Comparison of ENCODE assay signal across 9 cellular contexts in the genomic region with DNA sequence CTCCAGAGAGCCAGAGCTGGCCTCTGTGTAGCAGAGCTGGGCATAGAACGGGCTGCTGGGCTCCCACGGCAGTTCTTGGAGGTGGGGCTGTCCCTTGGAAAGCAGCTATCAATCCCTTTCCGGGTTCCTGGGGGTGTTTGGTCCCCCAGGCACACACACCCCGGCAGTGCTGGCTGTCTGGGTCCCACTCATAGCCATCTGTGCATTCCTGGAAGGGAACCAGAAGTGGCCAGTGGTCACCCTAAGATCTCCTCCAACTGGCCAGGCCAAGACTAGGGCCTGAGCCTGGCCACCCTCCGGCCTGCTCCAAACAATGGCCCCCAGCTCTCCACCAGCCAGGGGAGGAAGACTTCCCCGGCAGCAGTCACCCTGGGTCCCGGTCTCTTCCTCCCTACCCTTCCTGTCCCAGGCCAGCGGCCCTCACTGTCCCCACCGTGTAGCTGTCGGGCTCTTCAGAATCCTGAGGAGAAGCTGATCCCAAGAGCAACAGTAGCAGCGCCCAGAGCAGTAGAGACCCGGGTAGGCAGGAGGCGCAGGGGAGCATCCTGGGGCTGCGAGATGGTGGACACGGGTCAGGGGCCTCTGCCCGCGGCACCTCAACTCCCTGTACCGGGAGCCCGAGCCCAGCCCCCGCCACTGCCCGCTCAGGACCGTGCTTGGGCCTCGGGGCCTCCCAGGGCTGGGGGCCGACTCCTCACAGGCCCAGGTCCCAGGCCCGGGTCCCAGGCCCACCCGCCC. TPM values are rescaled to one million over a fixed set of nuclear protein-coding genes. Genes with fewer than 3 reads are reported as not detected.
DNase-seq lines count a peak whose midpoint lies in the region; ATAC-seq and TF ChIP-seq lines count a peak whose summit lies in the region.
"Had no signal": no experiment of that assay in that cellular context is flagged by ENCODE, and none has a peak within 500 bp of the region (broad histone marks: within the 10 kb centered on the region; RNA-seq: fewer than 3 reads in every experiment).

No MANE protein-coding gene starts in this region.

- H3K79me2 ChIP-seq in parathyroid adenoma = no peaks in the 10 kb centered on the region

- no peak for ATAC-seq in CD4-positive, CD25-positive, alpha-beta regulatory T cell (ENCODE audit: low read depth in 2 of 2)
- peak; percentile 9 for ATAC-seq in Right ventricle myocardium superior (ENCODE audit: poor library complexity)
- ATAC-seq in left lobe of liver = no peak

- no peaks in the 10 kb centered on the region for H3K9me3 Mint-ChIP-seq in CD4-positive, CD25-positive, alpha-beta regulatory T cell

- peak overlapping the region in 3 of 4 donors; percentile 44 to 81 (median 52) for H3K4me3 Mint-ChIP-seq in CD4-positive, CD25-positive, alpha-beta regulatory T cell

- H3K27me3 ChIP-seq in CD4-positive, CD25-positive, alpha-beta regulatory T cell (ENCODE audit: control insufficient read depth, insufficient read depth, low read length) = no peaks in the 10 kb centered on the region
- H3K27me3 ChIP-seq in parathyroid adenoma (ENCODE audit: control insufficient read depth, insufficient read depth, low read length) = no peaks in the 10 kb centered on the region

- H3K36me3 ChIP-seq in CD4-positive, CD25-positive, alpha-beta regulatory T cell (ENCODE audit: control insufficient read depth, insufficient read depth, low read length) = peaks cover 2% of the 10 kb centered on the region
- H3K36me3 ChIP-seq in parathyroid adenoma (ENCODE audit: control insufficient read depth, insufficient read depth, low read length) = no peaks in the 10 kb centered on the region

- intact Hi-C loops in Right ventricle myocardium superior (cut with DNase I) = no loop called here

- TF ChIP-seq CTCF in VCaP (conservative IDR thresholded peaks at IDR 0.05) (no peak), parathyroid adenoma (IDR thresholded peaks at IDR 0.05) (no peak)

- H2AFZ ChIP-seq in parathyroid adenoma = peak overlapping the region; percentile 84

- DNase-seq in CD4-positive, CD25-positive, alpha-beta regulatory T cell = no peak
- DNase-seq in Right ventricle myocardium superior (peak; percentile 56), DMS114 treated with DMSO at 0.1 percent for 48 hours (lab: John Stamatoyannopoulos, UW; ENCODE audit: unreplicated experiment) (no peak), T-helper 9 cell (no peak), iPS-NIHi11 (ENCODE audit: low spot score) (no peak), left lobe of liver (ENCODE audit: low spot score) (no peak)
- DNase-seq: PC-3 had no signal

- peaks cover 11% of the 10 kb centered on the region for H3K27me3 Mint-ChIP-seq in CD4-positive, CD25-positive, alpha-beta regulatory T cell

- no peak overlapping the region for H3K9ac ChIP-seq in parathyroid adenoma

- peaks cover 0 to 27% (median 10%) of the 10 kb centered on the region in 4 donors for H3K4me1 Mint-ChIP-seq in CD4-positive, CD25-positive, alpha-beta regulatory T cell

- no peaks in the 10 kb centered on the region for H3K36me3 Mint-ChIP-seq in CD4-positive, CD25-positive, alpha-beta regulatory T cell

- peaks cover 16% of the 10 kb centered on the region for H3K4me1 ChIP-seq in CD4-positive, CD25-positive, alpha-beta regulatory T cell (ENCODE audit: control insufficient read depth, insufficient read depth, low read length, poor library complexity, severe bottlenecking)
- H3K4me1 ChIP-seq in parathyroid adenoma = no peaks in the 10 kb centered on the region

- H3K4me2 ChIP-seq in parathyroid adenoma (ENCODE audit: low read length) = peak overlapping the region; percentile 59

- peak overlapping the region in 2 of 3 donors; percentile 26 to 32 for H3K27ac Mint-ChIP-seq in CD4-positive, CD25-positive, alpha-beta regulatory T cell

- H3K4me3 ChIP-seq in CD4-positive, CD25-positive, alpha-beta regulatory T cell (ENCODE audit: low read depth, low read length) = no peak overlapping the region
- peak overlapping the region; percentile 40 for H3K4me3 ChIP-seq in parathyroid adenoma (ENCODE audit: low read depth, low read length)

- H3K27ac ChIP-seq in CD4-positive, CD25-positive, alpha-beta regulatory T cell (ENCODE audit: insufficient read depth, low read length, poor library complexity, severe bottlenecking) = no peak overlapping the region
- H3K27ac ChIP-seq in VCaP (peak overlapping the region; percentile 4; the same call in 1 of the 2 replicates), parathyroid adenoma (peak overlapping the region; percentile 67)

- H3K9me3 ChIP-seq in CD4-positive, CD25-positive, alpha-beta regulatory T cell (ENCODE audit: control insufficient read depth in 2 of 2, low read length in 2 of 2) = no peaks in the 10 kb centered on the region
- H3K9me3 ChIP-seq in parathyroid adenoma (ENCODE audit: control insufficient read depth, low read length) = no peaks in the 10 kb centered on the region

RNA-seq across cellular contexts. Expression of a gene that starts 0.6 kb away (rescaled TPM):
- total RNA-seq in CD4-positive, CD25-positive, alpha-beta regulatory T cell = 5.8 TPM
- under 1 TPM; 0.21 to 0.36 (median 0.29) TPM for polyA plus RNA-seq in CD4-positive, CD25-positive, alpha-beta regulatory T cell
- 80.0 TPM for total RNA-seq in Right ventricle myocardium superior
- 6.0 TPM for total RNA-seq in left lobe of liver

RNA-seq across cellular contexts. Expression of a gene that starts 7.7 kb away (rescaled TPM):
- 12.4 TPM for total RNA-seq in CD4-positive, CD25-positive, alpha-beta regulatory T cell
- polyA plus RNA-seq in CD4-positive, CD25-positive, alpha-beta regulatory T cell = 10 to 100 TPM in 3 of 4 donors, 1 to 10 TPM in 1; 3.5 to 35.9 (median 16.9) TPM
- total RNA-seq in Right ventricle myocardium superior (0.73 TPM), left lobe of liver (0.63 TPM)

RNA-seq across cellular contexts. Expression of a gene that starts 11.7 kb away (rescaled TPM):
- 51.1 TPM for total RNA-seq in CD4-positive, CD25-positive, alpha-beta regulatory T cell
- 10 to 100 TPM; 22.7 to 24.6 (median 23.6) TPM for polyA plus RNA-seq in CD4-positive, CD25-positive, alpha-beta regulatory T cell
- total RNA-seq in Right ventricle myocardium superior (30.7 TPM), left lobe of liver (14.3 TPM)

RNA-seq across cellular contexts. Expression of a gene that starts 14.0 kb away (rescaled TPM):
- total RNA-seq in CD4-positive, CD25-positive, alpha-beta regulatory T cell = 737 TPM
- polyA plus RNA-seq in CD4-positive, CD25-positive, alpha-beta regulatory T cell = 1,000 to 10,000 TPM; 2,250 to 3,209 (median 2,591) TPM
- total RNA-seq in Right ventricle myocardium superior (288 TPM), left lobe of liver (240 TPM)

RNA-seq across cellular contexts. Expression of a gene that starts 16.3 kb away (rescaled TPM):
- 29.8 TPM for total RNA-seq in CD4-positive, CD25-positive, alpha-beta regulatory T cell
- polyA plus RNA-seq in CD4-positive, CD25-positive, alpha-beta regulatory T cell = 10 to 100 TPM; 71.0 to 81.7 (median 72.7) TPM
- total RNA-seq in Right ventricle myocardium superior (37.7 TPM), left lobe of liver (20.3 TPM)

Comparison
In these comparisons a context has a peak if more than half of its experiments do, and no peak if none do; other contexts are left out.
1. RNA of a gene that starts 0.6 kb away (total RNA-seq): 80.0 TPM in Right ventricle myocardium superior (single experiment); 6.0 TPM in left lobe of liver (single experiment) and 5.8 TPM in CD4-positive, CD25-positive, alpha-beta regulatory T cell (single experiment); every median in the first group is over 10 times any median in the second.